ENCODE assay signal across 19 cellular contexts in the genomic region with DNA sequence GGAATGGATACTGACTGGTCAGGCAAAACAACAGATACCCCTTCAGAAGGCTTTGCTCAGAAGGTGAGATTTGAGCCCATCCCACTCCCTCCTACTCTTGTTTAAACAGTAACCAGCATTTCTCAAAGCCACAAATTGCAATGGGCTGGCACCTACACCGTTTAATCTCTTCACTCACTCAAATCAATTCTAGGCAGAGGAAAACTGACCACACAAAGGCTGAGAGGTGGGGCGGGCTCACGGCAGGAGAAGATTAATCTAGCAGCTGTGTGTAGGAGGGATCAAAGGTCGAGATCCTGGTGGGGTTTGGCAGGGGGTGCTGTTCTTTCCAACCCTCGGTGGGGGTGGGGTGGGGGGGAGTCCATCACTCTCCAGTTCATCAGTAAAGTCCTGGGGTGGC.
"Had no signal": no experiment of that assay in that cellular context is flagged by ENCODE, and none has a peak within 500 bp of the region (broad histone marks: within the 10 kb centered on the region; RNA-seq: fewer than 3 reads in every experiment).

No MANE protein-coding gene starts in this region.

- FAIRE-seq: endometrium, pancreas had no signal

- H3K4me3 ChIP-seq: esophagus muscularis mucosa, left lung, pancreas, skin epidermis, stomach, thoracic aorta had no signal

- H3K9me3 ChIP-seq: esophagus muscularis mucosa, left lung, pancreas, stomach, thoracic aorta had no signal

- H3K4me3 Mint-ChIP-seq: activated CD8-positive, alpha-beta memory T cell treated with anti-CD3 and anti-CD28 coated beads, Interleukin-2, amount 10 ng/mL, durations not matched to agents 7 days and 5 days; activated naive CD4-positive, alpha-beta T cell treated with anti-CD3 and anti-CD28 coated beads, Interleukin-2, amount 50 U/mL, for 24 hours; activated T-cell treated with anti-CD3 and anti-CD28 coated beads, Interleukin-2, amount 50 U/mL, for 24 hours; memory B cell; T-helper 2 cell treated with Interferon-gamma antibody and Interleukin-4, amounts not matched to agents 5 μg/mL and 100 μg/mL, for 36 hours had no signal

- H3K4me1 Mint-ChIP-seq: activated CD8-positive, alpha-beta memory T cell treated with anti-CD3 and anti-CD28 coated beads, Interleukin-2, amount 10 ng/mL, durations not matched to agents 7 days and 5 days; memory B cell had no signal

- ATAC-seq: activated CD8-positive, alpha-beta memory T cell treated with anti-CD3 and anti-CD28 coated beads, Interleukin-2, amount 10 ng/mL, durations not matched to agents 7 days and 5 days; left lung had no signal

- H3K27ac ChIP-seq: esophagus muscularis mucosa, left lung, pancreas, skin epidermis, stomach, thoracic aorta had no signal

- DNase-seq: activated CD4-positive, alpha-beta T cell treated with anti-CD3 and anti-CD28 coated beads, Interleukin-2, amount 50 U/mL, for 48 hours; activated CD4-positive, CD25-positive, alpha-beta regulatory T cell treated with anti-CD3 and anti-CD28 coated beads, Interleukin-2, amount 50 U/mL, for 72 hours; activated CD8-positive, alpha-beta memory T cell treated with anti-CD3 and anti-CD28 coated beads, Interleukin-2, amount 10 ng/mL, durations not matched to agents 7 days and 5 days; activated effector memory CD4-positive, alpha-beta T cell treated with Interleukin-2 at 50 U/mL for 16 hours; activated T-cell treated with anti-CD3 and anti-CD28 coated beads, Interleukin-2, amount 50 U/mL, for 24 hours; dermis blood vessel endothelial cell; foreskin fibroblast; left lung; stimulated activated CD4-positive, alpha-beta T cell treated with anti-CD3 and anti-CD28 coated beads, Interleukin-4, amount 100 ng/mL, for 4 hours; stomach had no signal

- H3K9me3 Mint-ChIP-seq: activated naive CD4-positive, alpha-beta T cell treated with anti-CD3 and anti-CD28 coated beads, Interleukin-2, amount 50 U/mL, for 24 hours; activated T-cell treated with anti-CD3 and anti-CD28 coated beads, Interleukin-2, amount 50 U/mL, for 24 hours; memory B cell; T-helper 2 cell treated with Interferon-gamma antibody and Interleukin-4, amounts not matched to agents 5 μg/mL and 100 μg/mL, for 36 hours had no signal

- H3K27ac Mint-ChIP-seq: activated CD8-positive, alpha-beta memory T cell treated with anti-CD3 and anti-CD28 coated beads, Interleukin-2, amount 10 ng/mL, durations not matched to agents 7 days and 5 days; activated naive CD4-positive, alpha-beta T cell treated with anti-CD3 and anti-CD28 coated beads, Interleukin-2, amount 50 U/mL, for 24 hours; activated T-cell treated with anti-CD3 and anti-CD28 coated beads, Interleukin-2, amount 50 U/mL, for 24 hours; memory B cell; T-helper 2 cell treated with Interferon-gamma antibody and Interleukin-4, amounts not matched to agents 5 μg/mL and 100 μg/mL, for 36 hours had no signal

- H3K36me3 ChIP-seq: esophagus muscularis mucosa, left lung, pancreas, stomach, thoracic aorta had no signal

- H3K4me1 ChIP-seq: pancreas had no signal

- H3K36me3 Mint-ChIP-seq: activated CD8-positive, alpha-beta memory T cell treated with anti-CD3 and anti-CD28 coated beads, Interleukin-2, amount 10 ng/mL, durations not matched to agents 7 days and 5 days; activated naive CD4-positive, alpha-beta T cell treated with anti-CD3 and anti-CD28 coated beads, Interleukin-2, amount 50 U/mL, for 24 hours; brain; memory B cell had no signal

- H3K27me3 Mint-ChIP-seq: activated CD8-positive, alpha-beta memory T cell treated with anti-CD3 and anti-CD28 coated beads, Interleukin-2, amount 10 ng/mL, durations not matched to agents 7 days and 5 days; activated naive CD4-positive, alpha-beta T cell treated with anti-CD3 and anti-CD28 coated beads, Interleukin-2, amount 50 U/mL, for 24 hours had no signal

- H3K27me3 ChIP-seq: esophagus muscularis mucosa, left lung, stomach had no signal
